ENCODE assay signal across 1 cellular context in the genomic region with DNA sequence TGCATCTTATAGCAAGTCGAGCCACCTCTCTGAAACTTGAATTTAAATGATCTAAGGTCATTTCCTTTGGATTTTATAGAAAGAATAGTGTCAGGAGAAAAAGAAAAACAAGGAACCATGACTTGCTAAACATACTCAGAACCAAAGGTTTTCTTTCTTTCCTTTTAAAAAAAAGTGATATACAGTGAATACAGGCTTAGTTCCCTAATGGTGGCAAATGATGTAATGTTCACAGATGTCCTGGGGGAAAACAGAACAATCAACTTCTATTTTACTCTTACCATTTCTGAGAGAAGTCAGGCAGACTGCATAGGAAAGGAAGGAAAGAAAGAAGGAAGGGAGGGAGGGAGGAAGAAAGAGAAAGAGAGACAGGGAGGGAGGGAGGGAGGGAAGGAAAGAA.
TF ChIP-seq lines count a peak whose summit lies in the region.

No MANE protein-coding gene starts in this region.

TF ChIP-seq in WTC11, 78 proteins besides CTCF, POLR2A, EP300 and RAD21 (continued from another document):
- TF ChIP-seq, protein P1, sequence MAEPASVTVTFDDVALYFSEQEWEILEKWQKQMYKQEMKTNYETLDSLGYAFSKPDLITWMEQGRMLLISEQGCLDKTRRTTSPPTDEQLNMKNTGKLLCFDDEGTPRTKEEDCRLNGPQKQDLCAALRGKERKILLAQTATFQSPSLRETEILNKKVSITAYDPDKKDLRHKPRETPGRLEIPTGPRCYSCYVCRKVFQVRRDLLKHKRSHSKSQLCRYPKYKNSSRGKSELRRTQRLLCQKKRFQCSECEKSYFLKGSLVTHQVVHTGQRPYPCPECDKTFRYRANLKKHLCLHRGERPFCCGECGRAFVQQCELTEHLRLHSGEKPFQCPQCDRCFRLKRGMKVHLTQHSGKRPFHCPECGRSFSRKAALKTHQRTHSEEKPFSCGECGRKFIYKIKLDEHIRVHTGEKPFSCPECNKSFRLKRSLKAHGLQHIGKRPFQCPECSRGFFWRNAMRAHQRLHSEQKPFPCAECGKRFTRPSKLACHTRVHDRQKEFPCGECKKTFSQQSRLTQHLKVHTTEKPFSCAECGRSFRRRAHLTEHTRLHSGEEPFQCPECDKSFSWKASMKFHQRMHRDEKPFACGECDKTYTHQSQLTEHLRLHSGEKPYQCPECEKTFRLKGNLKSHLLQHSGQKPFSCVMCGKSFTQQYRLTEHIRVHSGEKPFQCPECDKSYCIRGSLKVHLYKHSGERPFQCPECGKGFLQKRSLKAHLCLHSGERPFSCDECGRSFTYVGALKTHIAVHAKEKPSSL (CRISPR knock-in tag; conservative IDR thresholded peaks at IDR 0.05) = no peak
- no peak for TF ChIP-seq JAZF1 (CRISPR knock-in tag; IDR thresholded peaks at IDR 0.05)
